In genomic region chr3:182913889-182914288, GRCh38 we compare ENCODE assay signal across 1 cellular context.
TF ChIP-seq lines count a peak whose summit lies in the region.

No MANE protein-coding gene starts in this region.

TF ChIP-seq in GM12878, 131 proteins besides CTCF, POLR2A, EP300 and RAD21 (continued from another document):
- TF ChIP-seq ZNF592 (IDR thresholded peaks at IDR 0.05) (no peak), SMAD5 (IDR thresholded peaks at IDR 0.05; ENCODE audit: low read depth) (no peak), IKZF1 (conservative IDR thresholded peaks at IDR 0.05) (peak; percentile 74), PAX5 (IDR thresholded peaks at IDR 0.05; ENCODE audit: borderline replicate concordance, low read depth, low read length) (peak; percentile 36; the same call in 1 of the 2 replicates), SUZ12 (IDR thresholded peaks at IDR 0.05; ENCODE audit: unreplicated experiment) (no peak), MLLT1 (IDR thresholded peaks at IDR 0.05) (0 out of 2 replicates have a peak, but pooled peaks have one; percentile 41), USF2 (IDR thresholded peaks at IDR 0.05; ENCODE audit: borderline replicate concordance, low read depth, low read length) (no peak), POU2F2 (IDR thresholded peaks at IDR 0.05; ENCODE audit: borderline replicate concordance, low read depth, low read length) (0 out of 3 replicates have a peak, but pooled peaks have one; percentile 28), ZNF24 (IDR thresholded peaks at IDR 0.05) (no peak), FOS (IDR thresholded peaks at IDR 0.05; ENCODE audit: borderline replicate concordance, extremely low read depth, insufficient read length) (no peak), MTA2 (IDR thresholded peaks at IDR 0.05; ENCODE audit: low read depth) (0 out of 2 replicates have a peak, but pooled peaks have one; percentile 88)
